Comparison of ENCODE assay signal across 1 cellular context in genomic region chr6:35722121-35722761, GRCh38.
A peak's percentile ranks its signal among the peaks of the same experiment; 100 is the strongest.
TF ChIP-seq lines count a peak whose summit lies in the region.

No MANE protein-coding gene starts in this region.

TF ChIP-seq in HepG2, 621 proteins besides CTCF, POLR2A, EP300 and RAD21 (continued from another document and continues in another):
- TF ChIP-seq HNF1B (CRISPR knock-in tag; IDR thresholded peaks at IDR 0.05) (0 out of 2 replicates have a peak, but pooled peaks have one; percentile 25), TBL1XR1 (IDR thresholded peaks at IDR 0.05; ENCODE audit: borderline replicate concordance, low read length, partially characterized antibody) (no peak), USF2 (IDR thresholded peaks at IDR 0.05; ENCODE audit: low read depth, low read length) (no peak), USF2 (CRISPR knock-in tag; IDR thresholded peaks at IDR 0.05; ENCODE audit: borderline replicate concordance) (no peak), ISL2 (CRISPR knock-in tag; IDR thresholded peaks at IDR 0.05) (no peak), HDAC2 (CRISPR knock-in tag; IDR thresholded peaks at IDR 0.05) (peak; percentile 44; the same call in 1 of the 2 replicates), ZBTB4 (CRISPR knock-in tag; IDR thresholded peaks at IDR 0.05; ENCODE audit: borderline replicate concordance) (0 out of 2 replicates have a peak, but pooled peaks have one; percentile 22), ZFP36L1 (CRISPR knock-in tag; IDR thresholded peaks at IDR 0.05) (no peak), ARHGAP35 (CRISPR knock-in tag; IDR thresholded peaks at IDR 0.05; ENCODE audit: borderline replicate concordance) (no peak), IKZF4 (CRISPR knock-in tag; IDR thresholded peaks at IDR 0.05; ENCODE audit: borderline replicate concordance, low read depth, not compliant biosample characterization) (no peak), ZNF792 (CRISPR knock-in tag; IDR thresholded peaks at IDR 0.05) (peak; percentile 75; the same call in 1 of the 2 replicates), SALL1 (CRISPR knock-in tag; IDR thresholded peaks at IDR 0.05) (peak; percentile 66), GZF1 (CRISPR knock-in tag; IDR thresholded peaks at IDR 0.05) (no peak), CENPT (CRISPR knock-in tag; IDR thresholded peaks at IDR 0.05; ENCODE audit: low read depth) (0 out of 2 replicates have a peak, but pooled peaks have one; percentile 25), ZNF17 (CRISPR knock-in tag; IDR thresholded peaks at IDR 0.05) (no peak), ZNF816 (CRISPR knock-in tag; IDR thresholded peaks at IDR 0.05; ENCODE audit: borderline replicate concordance) (no peak), SKIL (CRISPR knock-in tag; IDR thresholded peaks at IDR 0.05; ENCODE audit: borderline replicate concordance) (no peak), MIER2 (CRISPR knock-in tag; IDR thresholded peaks at IDR 0.05) (0 out of 2 replicates have a peak, but pooled peaks have one; percentile 17), ZMYM3 (CRISPR knock-in tag; IDR thresholded peaks at IDR 0.05) (peak; percentile 65; the same call in 1 of the 2 replicates), ARID2 (CRISPR knock-in tag; IDR thresholded peaks at IDR 0.05; ENCODE audit: borderline replicate concordance) (no peak), NR0B2 (CRISPR knock-in tag; IDR thresholded peaks at IDR 0.05) (no peak), ATF3 (CRISPR knock-in tag; IDR thresholded peaks at IDR 0.05) (no peak), POGZ (CRISPR knock-in tag; IDR thresholded peaks at IDR 0.05) (no peak), ZNF766 (CRISPR knock-in tag; IDR thresholded peaks at IDR 0.05; ENCODE audit: borderline replicate concordance) (peak; percentile 25; the same call in 1 of the 2 replicates), NR2F2 (IDR thresholded peaks at IDR 0.05; ENCODE audit: borderline replicate concordance, low read depth) (no peak), NFYB (CRISPR knock-in tag; IDR thresholded peaks at IDR 0.05) (no peak), ZNF562 (CRISPR knock-in tag; IDR thresholded peaks at IDR 0.05; ENCODE audit: borderline replicate concordance) (no peak), YEATS2 (CRISPR knock-in tag; IDR thresholded peaks at IDR 0.05; ENCODE audit: borderline replicate concordance) (no peak), MTERF4 (CRISPR knock-in tag; IDR thresholded peaks at IDR 0.05) (no peak; the same call in 1 of the 2 replicates), SCMH1 (CRISPR knock-in tag; IDR thresholded peaks at IDR 0.05; ENCODE audit: borderline replicate concordance) (no peak), ZNF605 (CRISPR knock-in tag; IDR thresholded peaks at IDR 0.05) (no peak; the same call in 1 of the 2 replicates), ARNTL (CRISPR knock-in tag; IDR thresholded peaks at IDR 0.05) (no peak), NCOA1 (CRISPR knock-in tag; IDR thresholded peaks at IDR 0.05) (no peak), ZMAT3 (CRISPR knock-in tag; conservative IDR thresholded peaks at IDR 0.05) (0 out of 2 replicates have a peak, but pooled peaks have one; percentile 66), RFXAP (CRISPR knock-in tag; IDR thresholded peaks at IDR 0.05; ENCODE audit: borderline replicate concordance) (no peak), ATF2 (CRISPR knock-in tag; IDR thresholded peaks at IDR 0.05) (no peak), ZNF501 (CRISPR knock-in tag; IDR thresholded peaks at IDR 0.05) (no peak), ZNF329 (CRISPR knock-in tag; IDR thresholded peaks at IDR 0.05; ENCODE audit: low read depth) (no peak), LCORL (IDR thresholded peaks at IDR 0.05) (no peak), LCORL (CRISPR knock-in tag; IDR thresholded peaks at IDR 0.05) (no peak), ELF1 (CRISPR knock-in tag; IDR thresholded peaks at IDR 0.05) (no peak), SIX4 (CRISPR knock-in tag; IDR thresholded peaks at IDR 0.05) (no peak; the same call in 1 of the 2 replicates), FUBP1 (CRISPR knock-in tag; IDR thresholded peaks at IDR 0.05; ENCODE audit: borderline replicate concordance) (no peak), ZBTB20 (CRISPR knock-in tag; IDR thresholded peaks at IDR 0.05; ENCODE audit: borderline replicate concordance, low read depth) (peak; percentile 40; the same call in 1 of the 2 replicates), ZNF589 (CRISPR knock-in tag; conservative IDR thresholded peaks at IDR 0.05) (no peak), RFX1 (IDR thresholded peaks at IDR 0.05) (no peak), KDM2A (CRISPR knock-in tag; IDR thresholded peaks at IDR 0.05; ENCODE audit: borderline replicate concordance, low read depth) (0 out of 2 replicates have a peak, but pooled peaks have one; percentile 39), NFE2L1 (CRISPR knock-in tag; IDR thresholded peaks at IDR 0.05; ENCODE audit: borderline replicate concordance) (no peak), FOXO1 (CRISPR knock-in tag; IDR thresholded peaks at IDR 0.05) (no peak), TERF1 (CRISPR knock-in tag; IDR thresholded peaks at IDR 0.05) (no peak), ZKSCAN1 (IDR thresholded peaks at IDR 0.05; ENCODE audit: low read length) (no peak), ZNF138 (CRISPR knock-in tag; IDR thresholded peaks at IDR 0.05; ENCODE audit: low read depth) (no peak)
